ENCODE assay signal across 38 cellular contexts in genomic region chr2:203841654-203842053, GRCh38. TPM values are rescaled to one million over a fixed set of nuclear protein-coding genes. Genes with fewer than 3 reads are reported as not detected.
"Had no signal": no experiment of that assay in that cellular context is flagged by ENCODE, and none has a peak within 500 bp of the region (broad histone marks: within the 10 kb centered on the region; RNA-seq: fewer than 3 reads in every experiment).

No MANE protein-coding gene starts in this region.

- H3K4me1 Mint-ChIP-seq: nephron, neural crest cell had no signal

- H3K27me3 ChIP-seq: neural progenitor cell, neutrophil, ovary, pancreas, right atrium auricular region, right lobe of liver, sigmoid colon, spleen had no signal

- H3K27ac Mint-ChIP-seq: naive thymus-derived CD4-positive, alpha-beta T cell; naive thymus-derived CD8-positive, alpha-beta T cell; natural killer cell; natural killer cell treated with Interleukin-12 subunit alpha and Interleukin-12 subunit beta and Interleukin-15 and Interleukin-18, amount 100 ng/mL, for 72 hours; nephron; neural progenitor cell; progenitor cell of endocrine pancreas had no signal

- H2AFZ ChIP-seq: parathyroid adenoma had no signal

- H3K27me3 Mint-ChIP-seq: naive thymus-derived CD4-positive, alpha-beta T cell had no signal

- H3K9me3 ChIP-seq: neutrophil, ovary, pancreas, prostate gland, psoas muscle, right atrium auricular region, right lobe of liver, sigmoid colon, spleen had no signal

- H3K9ac ChIP-seq: neural progenitor cell, parathyroid adenoma had no signal

- H3K9me3 Mint-ChIP-seq: naive thymus-derived CD8-positive, alpha-beta T cell; natural killer cell; natural killer cell treated with Interleukin-12 subunit alpha and Interleukin-12 subunit beta and Interleukin-15 and Interleukin-18, amount 100 ng/mL, for 72 hours; nephron; neural crest cell; neural progenitor cell had no signal

- H3K79me2 ChIP-seq: parathyroid adenoma had no signal

- ATAC-seq: naive thymus-derived CD4-positive, alpha-beta T cell; naive thymus-derived CD8-positive, alpha-beta T cell; natural killer cell; natural killer cell treated with Interleukin-12 subunit alpha and Interleukin-12 subunit beta and Interleukin-15 and Interleukin-18, amount 100 ng/mL, for 72 hours; pancreas; psoas muscle; right cardiac atrium; right lobe of liver; sciatic nerve had no signal

- FAIRE-seq: pancreas, small intestine had no signal

- H3K36me3 ChIP-seq: neural progenitor cell, neutrophil, ovary, pancreas, prostate gland, right atrium auricular region, right lobe of liver, sigmoid colon, spleen had no signal

- H3K4me2 ChIP-seq: neural progenitor cell, smooth muscle cell had no signal

- H3K4me1 ChIP-seq: neural progenitor cell, pancreas, parathyroid adenoma, prostate gland, psoas muscle, right atrium auricular region, right lobe of liver, sigmoid colon, spleen had no signal

- H3K4me3 Mint-ChIP-seq: naive thymus-derived CD4-positive, alpha-beta T cell; naive thymus-derived CD8-positive, alpha-beta T cell; natural killer cell; nephron; neural crest cell; neural progenitor cell had no signal

- DNase-seq: naive thymus-derived CD4-positive, alpha-beta T cell; naive thymus-derived CD8-positive, alpha-beta T cell; natural killer cell; nephron progenitor cell; nucleus accumbens; occipital lobe; ovary; pancreas; posterior cingulate gyrus; psoas muscle; retina; right cardiac atrium; right lobe of liver; sigmoid colon; small intestine; spleen; stimulated activated CD4-positive, alpha-beta T cell treated with anti-CD3 and anti-CD28 coated beads, Interleukin-12 subunit alpha, Interleukin-12 subunit beta, amount 100 ng/mL, for 4 hours; stimulated activated CD4-positive, alpha-beta T cell treated with anti-CD3 and anti-CD28 coated beads, Interleukin-15, amount 100 ng/mL, for 24 hours; stimulated activated CD4-positive, alpha-beta T cell treated with anti-CD3 and anti-CD28 coated beads, Interleukin-1b, Interleukin-23, amount 100 ng/mL, for 48 hours; stimulated activated CD4-positive, alpha-beta T cell treated with anti-CD3 and anti-CD28 coated beads, Interleukin-2, amount 100 ng/mL, for 24 hours had no signal

- H3K27ac ChIP-seq: neural progenitor cell, neutrophil, ovary, pancreas, parathyroid adenoma, prostate gland, psoas muscle, right atrium auricular region, right lobe of liver, sigmoid colon, skin epidermis, spleen had no signal

- H3K36me3 Mint-ChIP-seq: naive thymus-derived CD8-positive, alpha-beta T cell; natural killer cell; natural killer cell treated with Interleukin-12 subunit alpha and Interleukin-12 subunit beta and Interleukin-15 and Interleukin-18, amount 100 ng/mL, for 72 hours; neural progenitor cell had no signal

- H3K4me3 ChIP-seq: neural progenitor cell, ovary, pancreas, prostate gland, psoas muscle, right atrium auricular region, right lobe of liver, sigmoid colon, skin epidermis, smooth muscle cell, spleen had no signal

RNA-seq across cellular contexts. Expression of gene CTLA4, which starts 25.9 kb away (rescaled TPM):
- total RNA-seq: occipital lobe, osteoblast, osteocyte, posterior vena cava, progenitor cell of endocrine pancreas, psoas muscle, pulmonary artery endothelial cell, renal cortical epithelial cell, right cardiac atrium, right lobe of liver, skeletal muscle tissue, smooth muscle cell had no signal
- polyA plus RNA-seq: pancreas, smooth muscle cell had no signal
